In genomic region chr18:14949800-14950415, GRCh38 we compare ENCODE assay signal across 20 cellular contexts.
DNase-seq lines count a peak whose midpoint lies in the region; ATAC-seq and TF ChIP-seq lines count a peak whose summit lies in the region.
"Had no signal": no experiment of that assay in that cellular context is flagged by ENCODE, and none has a peak within 500 bp of the region (broad histone marks: within the 10 kb centered on the region; RNA-seq: fewer than 3 reads in every experiment).

No MANE protein-coding gene starts in this region.

- no peak overlapping the region for H3K4me2 ChIP-seq in GM23338

- H4K20me1 ChIP-seq in GM23338 (replicated peaks; ENCODE audit: insufficient read depth): no peaks in the 10 kb centered on the region

- no peaks in the 10 kb centered on the region for H3K27me3 ChIP-seq in GM23338 (ENCODE audit: insufficient read depth)

- H3F3A ChIP-seq in GM23338 (replicated peaks; ENCODE audit: low read depth): no peaks in the 10 kb centered on the region

- no peaks in the 10 kb centered on the region for H3K4me1 Mint-ChIP-seq in activated CD8-positive, alpha-beta memory T cell treated with anti-CD3 and anti-CD28 coated beads, Interleukin-2, amount 10 ng/mL, durations not matched to agents 7 days and 5 days
- no peaks in the 10 kb centered on the region for H3K4me1 Mint-ChIP-seq in GM23338
- H3K4me1 Mint-ChIP-seq: CD14-positive monocyte, IgD-negative memory B cell had no signal

- no peaks in the 10 kb centered on the region for H3K27me3 Mint-ChIP-seq in activated CD8-positive, alpha-beta memory T cell treated with anti-CD3 and anti-CD28 coated beads, Interleukin-2, amount 10 ng/mL, durations not matched to agents 7 days and 5 days
- peaks cover 6% of the 10 kb centered on the region for H3K27me3 Mint-ChIP-seq in GM23338 (ENCODE audit: insufficient read depth, low read depth, poor library complexity)
- H3K27me3 Mint-ChIP-seq: IgD-negative memory B cell had no signal

- no peaks in the 10 kb centered on the region for H3K79me2 ChIP-seq in GM23338 (replicated peaks; ENCODE audit: insufficient read depth)

- no peaks in the 10 kb centered on the region for H3K9me3 Mint-ChIP-seq in activated CD8-positive, alpha-beta memory T cell treated with anti-CD3 and anti-CD28 coated beads, Interleukin-2, amount 10 ng/mL, durations not matched to agents 7 days and 5 days (ENCODE audit: low read depth)
- peaks cover 70% of the 10 kb centered on the region for H3K9me3 Mint-ChIP-seq in GM23338

- CTCF ChIA-PET in activated CD8-positive, alpha-beta memory T cell treated with anti-CD3 and anti-CD28 coated beads, Interleukin-2, amount 10 ng/mL, durations not matched to agents 7 days and 5 days (lab: Charles Lee): no interaction called here

- no peak overlapping the region for H2AFZ ChIP-seq in GM23338

- no peak overlapping the region for H3K4me3 ChIP-seq in GM23338
- H3K4me3 ChIP-seq: HAP-1, SK-N-MC had no signal

- H3K36me3 Mint-ChIP-seq in activated CD8-positive, alpha-beta memory T cell treated with anti-CD3 and anti-CD28 coated beads, Interleukin-2, amount 10 ng/mL, durations not matched to agents 7 days and 5 days: no peaks in the 10 kb centered on the region
- peaks cover 3% of the 10 kb centered on the region; the same call in 2 of the 3 replicates for H3K36me3 Mint-ChIP-seq in GM23338 (ENCODE audit: low read depth)
- H3K36me3 Mint-ChIP-seq: CD14-positive monocyte, IgD-negative memory B cell had no signal

- no peak for TF ChIP-seq CTCF in GM23338 (conservative IDR thresholded peaks at IDR 0.05; ENCODE audit: low read depth in 2 of 2)

- H3K27ac Mint-ChIP-seq in activated CD8-positive, alpha-beta memory T cell treated with anti-CD3 and anti-CD28 coated beads, Interleukin-2, amount 10 ng/mL, durations not matched to agents 7 days and 5 days: no peak overlapping the region
- H3K27ac Mint-ChIP-seq in GM23338: no peak overlapping the region
- H3K27ac Mint-ChIP-seq: CD14-positive monocyte had no signal

- no peaks in the 10 kb centered on the region for H3K4me1 ChIP-seq in GM23338 (ENCODE audit: insufficient read depth)
- H3K4me1 ChIP-seq: HAP-1 had no signal

- no peak overlapping the region for H3K27ac ChIP-seq in GM23338 (ENCODE audit: low read depth)
- H3K27ac ChIP-seq: SK-N-MC had no signal

- no peak overlapping the region for H3K4me3 Mint-ChIP-seq in activated CD8-positive, alpha-beta memory T cell treated with anti-CD3 and anti-CD28 coated beads, Interleukin-2, amount 10 ng/mL, durations not matched to agents 7 days and 5 days
- H3K4me3 Mint-ChIP-seq in GM23338: no peak overlapping the region
- H3K4me3 Mint-ChIP-seq: CD14-positive monocyte, IgD-negative memory B cell had no signal

- ATAC-seq in activated CD8-positive, alpha-beta memory T cell treated with anti-CD3 and anti-CD28 coated beads, Interleukin-2, amount 10 ng/mL, durations not matched to agents 7 days and 5 days: no peak
- ATAC-seq in GM18867 (IDR thresholded peaks at IDR 0.05; ENCODE audit: unreplicated experiment): no peak
- ATAC-seq in HG02610 (IDR thresholded peaks at IDR 0.05; ENCODE audit: unreplicated experiment): no peak
- ATAC-seq in GM23338: no peak

- no peaks in the 10 kb centered on the region for H3K9me2 ChIP-seq in GM23338 (ENCODE audit: insufficient read depth)

- H3K36me3 ChIP-seq in GM23338 (ENCODE audit: insufficient read depth): no peaks in the 10 kb centered on the region
- H3K36me3 ChIP-seq: HAP-1 had no signal

- DNase-seq in activated CD8-positive, alpha-beta memory T cell treated with anti-CD3 and anti-CD28 coated beads, Interleukin-2, amount 10 ng/mL, durations not matched to agents 7 days and 5 days: peak; percentile 11
- DNase-seq in activated CD8-positive, alpha-beta memory T cell treated with anti-CD3 and anti-CD28 coated beads, Interleukin-2, amount 50 U/mL, for 4 hours: no peak
- peak; percentile 53 for DNase-seq in RPMI8226
- DNase-seq in kidney tubule cell (ENCODE audit: low spot score): peak; percentile 19
- no peak for DNase-seq in GM23338 (ENCODE audit: low spot score)
- DNase-seq in dedifferentiated amniotic fluid mesenchymal stem cell (ENCODE audit: extremely low spot score): no peak
- DNase-seq: 8988T, DMS 273 treated with DMSO at 0.1 percent for 48 hours, DND-41, Kasumi-1, NCI-H1105 treated with DMSO at 0.1 percent for 48 hours, NCI-H1694, NCI-H510A, Right ventricle myocardium superior had no signal

TF ChIP-seq in GM23338, 12 proteins besides CTCF, POLR2A, EP300 and RAD21 (continues in another document):
- no peak for TF ChIP-seq EZH2 (IDR thresholded peaks at IDR 0.05; ENCODE audit: low read depth, unreplicated experiment)
- TF ChIP-seq ZNF331 (CRISPR knock-in tag; IDR thresholded peaks at IDR 0.05; ENCODE audit: low read depth): no peak
- no peak for TF ChIP-seq REST (IDR thresholded peaks at IDR 0.05; ENCODE audit: unreplicated experiment)
- no peak for TF ChIP-seq CREB1 (CRISPR knock-in tag; IDR thresholded peaks at IDR 0.05; ENCODE audit: low read depth)
- no peak for TF ChIP-seq STAT1 (IDR thresholded peaks at IDR 0.05; ENCODE audit: unreplicated experiment)
- no peak for TF ChIP-seq EZH2phosphoT487 (IDR thresholded peaks at IDR 0.05; ENCODE audit: unreplicated experiment)

Comparison
In these comparisons a context has a peak if more than half of its experiments do, and no peak if none do; other contexts are left out.
1. DNase-seq: peak in activated CD8-positive, alpha-beta memory T cell treated with anti-CD3 and anti-CD28 coated beads, Interleukin-2, amount 10 ng/mL, durations not matched to agents 7 days and 5 days (single experiment), RPMI8226 (single experiment) and kidney tubule cell (single experiment); none in activated CD8-positive, alpha-beta memory T cell treated with anti-CD3 and anti-CD28 coated beads, Interleukin-2, amount 50 U/mL, for 4 hours (single experiment), GM23338 (single experiment) and dedifferentiated amniotic fluid mesenchymal stem cell (single experiment).